ENCODE assay signal across 9 cellular contexts in the genomic region with DNA sequence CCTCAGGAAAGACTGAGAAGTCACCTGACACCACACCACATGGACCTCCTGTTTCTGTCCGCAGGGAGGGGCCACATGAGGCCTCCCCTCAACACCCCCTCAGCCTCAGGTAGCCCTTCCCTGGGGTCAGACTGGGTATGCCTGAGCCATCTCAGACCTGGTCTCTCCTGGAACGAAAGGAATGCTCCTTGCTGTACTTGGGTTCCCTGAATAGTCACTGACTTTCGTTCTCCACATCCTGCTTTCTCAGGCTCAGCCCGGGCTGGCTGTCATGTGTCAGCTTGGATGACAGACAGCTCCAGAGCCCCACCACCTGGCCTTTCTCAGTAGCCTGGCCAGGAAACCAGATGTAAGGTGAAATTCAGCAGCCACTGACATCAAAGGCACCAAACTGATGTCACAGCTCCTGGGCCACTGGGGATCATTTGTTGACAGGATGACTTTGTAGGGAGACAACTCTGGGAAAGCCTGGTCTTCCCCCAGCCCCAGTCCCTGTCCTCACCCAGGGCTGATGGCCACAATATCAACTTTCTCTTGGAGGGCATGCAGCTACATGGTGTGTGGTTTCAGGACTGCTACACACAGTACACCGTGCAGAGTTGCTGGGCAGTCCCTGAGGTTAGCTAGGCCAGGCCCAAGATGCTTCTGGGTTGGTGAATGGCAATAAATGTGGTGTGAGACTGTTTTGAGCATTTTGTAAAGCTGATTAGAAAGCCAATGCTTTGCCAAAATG.
DNase-seq lines count a peak whose midpoint lies in the region; ATAC-seq and TF ChIP-seq lines count a peak whose summit lies in the region.
"Had no signal": no experiment of that assay in that cellular context is flagged by ENCODE, and none has a peak within 500 bp of the region (broad histone marks: within the 10 kb centered on the region; RNA-seq: fewer than 3 reads in every experiment).

No MANE protein-coding gene starts in this region.

- H3K9me3 Mint-ChIP-seq in CD4-positive, alpha-beta T cell = no peaks in the 10 kb centered on the region
- no peaks in the 10 kb centered on the region for H3K9me3 Mint-ChIP-seq in activated T-helper 17 cell treated with anti-CD3 and anti-CD28 coated beads, Interleukin-2, amount 50 U/mL, for 72 hours
- H3K9me3 Mint-ChIP-seq: dendritic cell treated with granulocyte-macrophage colony-stimulating factor and Interleukin-4, amounts not matched to agents 40 ng/mL and 50 ng/mL, for 4 days had no signal

- H2AFZ ChIP-seq in DND-41 (ENCODE audit: low read depth, low read length) = no peak overlapping the region

- no peak overlapping the region for H3K4me3 Mint-ChIP-seq in CD4-positive, alpha-beta T cell
- no peak overlapping the region for H3K4me3 Mint-ChIP-seq in activated T-helper 17 cell treated with anti-CD3 and anti-CD28 coated beads, Interleukin-2, amount 50 U/mL, for 72 hours
- H3K4me3 Mint-ChIP-seq: dendritic cell treated with granulocyte-macrophage colony-stimulating factor and Interleukin-4, amounts not matched to agents 40 ng/mL and 50 ng/mL, for 4 days had no signal

- CTCF ChIA-PET in CD4-positive, alpha-beta T cell (lab: Charles Lee) = no interaction called here

- H3K4me1 ChIP-seq in DND-41 (ENCODE audit: insufficient read depth, low read length) = no peaks in the 10 kb centered on the region

- H3K9me3 ChIP-seq in DND-41 (ENCODE audit: insufficient read depth, low read length, severe bottlenecking) = no peaks in the 10 kb centered on the region
- H3K9me3 ChIP-seq in CD4-positive, alpha-beta T cell (ENCODE audit: control insufficient read depth, low read length) = no peaks in the 10 kb centered on the region

- H3K27me3 Mint-ChIP-seq in CD4-positive, alpha-beta T cell = peaks cover 3% of the 10 kb centered on the region
- H3K27me3 Mint-ChIP-seq in activated T-helper 17 cell treated with anti-CD3 and anti-CD28 coated beads, Interleukin-2, amount 50 U/mL, for 72 hours = peaks cover 9% of the 10 kb centered on the region
- H3K27me3 Mint-ChIP-seq: dendritic cell treated with granulocyte-macrophage colony-stimulating factor and Interleukin-4, amounts not matched to agents 40 ng/mL and 50 ng/mL, for 4 days had no signal

- no peaks in the 10 kb centered on the region for H3K36me3 ChIP-seq in DND-41 (ENCODE audit: insufficient read depth, low read length)

- ATAC-seq in DND-41 (ENCODE audit: insufficient read depth, low read depth) = peak; percentile 76
- peak; percentile 61 for ATAC-seq in GM21526 (IDR thresholded peaks at IDR 0.05; ENCODE audit: low FRiP score, unreplicated experiment)
- no peak for ATAC-seq in CD4-positive, alpha-beta T cell (ENCODE audit: poor library complexity)
- no peak for ATAC-seq in activated T-helper 17 cell treated with anti-CD3 and anti-CD28 coated beads, Interleukin-2, amount 50 U/mL, for 72 hours (replicated peaks)
- no peak for ATAC-seq in HG03378 (IDR thresholded peaks at IDR 0.05; ENCODE audit: unreplicated experiment)

- peak; percentile 44 for TF ChIP-seq CTCF in DND-41 (IDR thresholded peaks at IDR 0.05; ENCODE audit: borderline replicate concordance, extremely low read depth, low read length, poor library complexity, severe bottlenecking)
- no peak for TF ChIP-seq CTCF in CD4-positive, alpha-beta T cell (IDR thresholded peaks at IDR 0.05)

- H3K4me1 Mint-ChIP-seq in CD4-positive, alpha-beta T cell (ENCODE audit: low read depth) = no peaks in the 10 kb centered on the region
- no peaks in the 10 kb centered on the region for H3K4me1 Mint-ChIP-seq in activated T-helper 17 cell treated with anti-CD3 and anti-CD28 coated beads, Interleukin-2, amount 50 U/mL, for 72 hours

- no peaks in the 10 kb centered on the region for H3K36me3 Mint-ChIP-seq in CD4-positive, alpha-beta T cell (ENCODE audit: low read depth)
- H3K36me3 Mint-ChIP-seq in activated T-helper 17 cell treated with anti-CD3 and anti-CD28 coated beads, Interleukin-2, amount 50 U/mL, for 72 hours (ENCODE audit: low read depth) = no peaks in the 10 kb centered on the region

- H3K27ac ChIP-seq in DND-41 (ENCODE audit: low read length) = no peak overlapping the region
- H3K27ac ChIP-seq in CD4-positive, alpha-beta T cell (ENCODE audit: low read depth, low read length) = no peak overlapping the region

- H3K27ac Mint-ChIP-seq in CD4-positive, alpha-beta T cell = no peak overlapping the region
- no peak overlapping the region for H3K27ac Mint-ChIP-seq in activated T-helper 17 cell treated with anti-CD3 and anti-CD28 coated beads, Interleukin-2, amount 50 U/mL, for 72 hours
- H3K27ac Mint-ChIP-seq: dendritic cell treated with granulocyte-macrophage colony-stimulating factor and Interleukin-4, amounts not matched to agents 40 ng/mL and 50 ng/mL, for 4 days had no signal

- no peak overlapping the region for H3K9ac ChIP-seq in DND-41 (ENCODE audit: low read depth, low read length)

- H3K79me2 ChIP-seq in DND-41 (ENCODE audit: insufficient read depth, low read length) = no peaks in the 10 kb centered on the region

- intact Hi-C loops in head of caudate nucleus (cut with DNase I) = no loop called here
- intact Hi-C loops in CD4-positive, alpha-beta T cell (cut with DNase I, micrococcal nuclease) = no loop called here

- H3K4me3 ChIP-seq in DND-41 (ENCODE audit: low read depth in 1 of 2, low read length in 2 of 2) = no peak overlapping the region

- H3K4me2 ChIP-seq in DND-41 (ENCODE audit: insufficient read depth, low read length) = no peak overlapping the region

- no peaks in the 10 kb centered on the region for H4K20me1 ChIP-seq in DND-41 (ENCODE audit: insufficient read depth, low read length)

- peaks cover 3% of the 10 kb centered on the region for H3K27me3 ChIP-seq in DND-41 (ENCODE audit: insufficient read depth, low read length, poor library complexity)
- H3K27me3 ChIP-seq in CD4-positive, alpha-beta T cell (ENCODE audit: control insufficient read depth, insufficient read depth, low read length) = peaks cover 3% of the 10 kb centered on the region

- DNase-seq in DND-41 (peak; percentile 43), NCI-H526 (lab: John Stamatoyannopoulos, UW) (peak; percentile 43 to 79), head of caudate nucleus (peak in 39 of 42 donors; percentile 15 to 81 (median 53)), COLO829 (ENCODE audit: low spot score) (no peak)
- DNase-seq in CD4-positive, alpha-beta T cell = no peak

- POLR2A ChIA-PET in CD4-positive, alpha-beta T cell (lab: Charles Lee) = no interaction called here

Comparison
In these comparisons a context has a peak if more than half of its experiments do, and no peak if none do; other contexts are left out.
1. ATAC-seq: peak in DND-41 (single experiment) and GM21526 (single experiment); none in CD4-positive, alpha-beta T cell (single experiment), activated T-helper 17 cell treated with anti-CD3 and anti-CD28 coated beads, Interleukin-2, amount 50 U/mL, for 72 hours (single experiment) and HG03378 (single experiment).
2. DNase-seq: peak in DND-41 (single experiment), NCI-H526 (2 of 2) and head of caudate nucleus (39 of 42); none in COLO829 (single experiment) and CD4-positive, alpha-beta T cell (0 of 10).